ENCODE assay signal across 8 cellular contexts in the genomic region with DNA sequence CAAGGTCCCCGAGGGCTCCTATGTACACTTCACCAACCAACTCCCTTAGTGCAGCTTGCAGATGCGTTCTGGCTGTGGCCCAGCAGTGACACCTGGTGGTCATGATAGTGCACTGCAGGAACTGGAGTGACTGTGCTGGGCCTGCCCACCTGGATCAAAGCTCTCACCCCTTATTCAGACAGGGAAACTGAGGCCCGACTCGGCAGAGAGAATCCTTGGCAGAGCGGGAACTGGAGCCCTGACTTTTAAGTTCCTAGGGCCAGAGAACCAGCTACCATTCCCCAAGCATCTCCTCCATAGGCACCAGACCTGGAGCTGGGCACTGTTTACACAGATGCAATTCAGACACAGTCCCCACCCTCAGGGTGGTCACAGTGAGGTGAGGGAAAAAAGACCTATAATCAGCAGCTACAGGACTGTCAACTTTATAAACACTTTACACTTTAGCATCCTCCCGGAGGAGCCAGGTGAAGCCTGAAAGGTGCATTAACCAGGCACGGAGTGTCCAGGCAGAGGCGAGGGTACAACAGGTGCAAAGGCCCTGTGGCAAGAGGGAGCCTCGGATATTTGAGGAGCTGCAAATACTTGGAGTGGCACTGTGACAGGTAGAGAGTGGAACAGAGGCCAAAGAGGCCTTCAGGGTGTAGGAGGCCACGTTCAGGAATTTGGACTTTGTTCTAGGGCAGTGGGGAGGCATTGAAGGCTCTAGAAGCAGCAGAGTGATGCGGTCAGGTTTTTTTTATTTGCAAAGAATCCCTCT. TPM values are rescaled to one million over a fixed set of nuclear protein-coding genes. Genes with fewer than 3 reads are reported as not detected.
DNase-seq lines count a peak whose midpoint lies in the region; ATAC-seq and TF ChIP-seq lines count a peak whose summit lies in the region.

No MANE protein-coding gene starts in this region.

- no peaks in the 10 kb centered on the region for H3K79me1 ChIP-seq in mesenchymal stem cell (replicated peaks; ENCODE audit: low read length, poor library complexity, severe bottlenecking)

- H3K27ac Mint-ChIP-seq in CD14-positive monocyte: peak overlapping the region in 1 of 7 donors; percentile 4

- H3K36me3 ChIP-seq in H7 (replicated peaks; ENCODE audit: control insufficient read depth, insufficient read depth, low read length) (no peaks in the 10 kb centered on the region), mesenchymal stem cell (ENCODE audit: control insufficient read depth in 1 of 2, insufficient read depth in 2 of 2, low read depth in 1 of 2, low read length in 2 of 2) (no peaks in the 10 kb centered on the region)

- H3K27me3 ChIP-seq in H7 (ENCODE audit: control insufficient read depth, insufficient read depth, low read length): no peaks in the 10 kb centered on the region
- peaks cover 8 to 18% of the 10 kb centered on the region in 2 experiments for H3K27me3 ChIP-seq in mesenchymal stem cell (ENCODE audit: control insufficient read depth in 1 of 2, insufficient read depth in 1 of 2, low read length in 2 of 2)

- peaks cover 9% of the 10 kb centered on the region for H3K9me3 ChIP-seq in mesenchymal stem cell (ENCODE audit: control insufficient read depth, low read length)

- no peaks in the 10 kb centered on the region for H3K36me3 Mint-ChIP-seq in CD14-positive monocyte

- no peak overlapping the region for H3K23ac ChIP-seq in mesenchymal stem cell (ENCODE audit: low read length in 2 of 2)

- H3K4ac ChIP-seq in mesenchymal stem cell (ENCODE audit: low read depth in 1 of 2, low read length in 2 of 2): no peak overlapping the region

- H3K4me2 ChIP-seq in mesenchymal stem cell (ENCODE audit: low read length, poor library complexity, severe bottlenecking): no peak overlapping the region

- peak; percentile 96 for TF ChIP-seq CTCF in CD14-positive monocyte (IDR thresholded peaks at IDR 0.05)

- peak overlapping the region; percentile 39 for H4K91ac ChIP-seq in mesenchymal stem cell (ENCODE audit: low read length)

- ATAC-seq in HG02759 (IDR thresholded peaks at IDR 0.05; ENCODE audit: unreplicated experiment): no peak

- no peak overlapping the region for H3K14ac ChIP-seq in mesenchymal stem cell (ENCODE audit: low read length in 2 of 2)

- H2BK12ac ChIP-seq in mesenchymal stem cell (ENCODE audit: low read length in 2 of 2): no peak overlapping the region

- H3K18ac ChIP-seq in mesenchymal stem cell (ENCODE audit: low read depth in 1 of 2, low read length in 2 of 2): no peak overlapping the region

- peak overlapping the region; percentile 84 for H2BK15ac ChIP-seq in mesenchymal stem cell (ENCODE audit: low read depth, poor library complexity, severe bottlenecking)

- 46% methylated on average over 10 of the region's 11 CpGs for WGBS in mesenchymal stem cell

- H2AK5ac ChIP-seq in mesenchymal stem cell (ENCODE audit: low read length, severe bottlenecking): no peak overlapping the region

- peak overlapping the region; percentile 63 for H4K8ac ChIP-seq in mesenchymal stem cell (ENCODE audit: low read length)

- H2AFZ ChIP-seq in mesenchymal stem cell (ENCODE audit: low read depth, low read length): no peak overlapping the region

- peaks cover 4 to 19% (median 10%) of the 10 kb centered on the region in 7 donors for H3K9me3 Mint-ChIP-seq in CD14-positive monocyte

- no peak overlapping the region for H2BK120ac ChIP-seq in mesenchymal stem cell (ENCODE audit: low read depth, low read length)

- no peak overlapping the region for H2BK5ac ChIP-seq in mesenchymal stem cell (ENCODE audit: low read depth, low read length, poor library complexity, severe bottlenecking)

- H3K4me1 Mint-ChIP-seq in CD14-positive monocyte: no peaks in the 10 kb centered on the region

- H3K4me3 Mint-ChIP-seq in CD14-positive monocyte: no peak overlapping the region

- H3K27ac ChIP-seq in mesenchymal stem cell (ENCODE audit: low read length, poor library complexity, severe bottlenecking): no peak overlapping the region

- no peak overlapping the region for H3K9ac ChIP-seq in mesenchymal stem cell (ENCODE audit: low read length)

- H3K4me3 ChIP-seq in H7 (ENCODE audit: insufficient read depth, low read depth, low read length) (no peak overlapping the region), mesenchymal stem cell (ENCODE audit: insufficient read depth in 1 of 2, low read depth in 1 of 2, low read length in 2 of 2) (no peak overlapping the region)

- peaks cover 2% of the 10 kb centered on the region for H3K4me1 ChIP-seq in mesenchymal stem cell (ENCODE audit: control insufficient read depth, insufficient read depth, low read depth, low read length)

- intact Hi-C loops in CD14-positive monocyte (cut with micrococcal nuclease): loop anchor here (2.0 to 10.0 kb wide), 2 partner anchors 641 to 645 kb away; no protein-coding TSS in a partner anchor

- DNase-seq in CD14-positive monocyte (ENCODE audit: low spot score): no peak
- peak; percentile 88 for DNase-seq in H7
- peak; percentile 16 for DNase-seq in NCI-H345 treated with DMSO at 0.1 percent for 48 hours (lab: John Stamatoyannopoulos, UW; ENCODE audit: unreplicated experiment)
- peak; percentile 55 to 63 for DNase-seq in activated CD4-positive, alpha-beta T cell treated with anti-CD3 and anti-CD28 coated beads, Interleukin-2, amount 50 U/mL, for 4 hours
- peak; percentile 83 for DNase-seq in ecto neural progenitor cell (ENCODE audit: low spot score)
- DNase-seq in mesenchymal stem cell: peak; percentile 62
- peak; percentile 47 for DNase-seq in stimulated activated CD8-positive, alpha-beta memory T cell treated with anti-CD3 and anti-CD28 coated beads, Interleukin-4, amount 100 ng/mL, for 24 hours (ENCODE audit: low read depth)

- peaks cover 0 to 4% (median 0%) of the 10 kb centered on the region in 3 donors for H3K27me3 Mint-ChIP-seq in CD14-positive monocyte (ENCODE audit: low read depth in 3 of 3)

RNA-seq across cellular contexts. Expression of a gene that starts 22.0 kb away (rescaled TPM):
- polyA plus RNA-seq in CD14-positive monocyte: 1 to 10 TPM; 4.0 to 4.8 TPM
- total RNA-seq in H7 (2014; rRNA removed; shearing (Covaris generic)): 71.6 and 76.3 TPM in 2 replicates
- polyA plus RNA-seq in mesenchymal stem cell (2013, experiment 1 of 2): 22.5 TPM
- 22.7 TPM for polyA plus RNA-seq in mesenchymal stem cell (2013, experiment 2 of 2)

RNA-seq across cellular contexts. Expression of a gene that starts 22.3 kb away (rescaled TPM):
- polyA plus RNA-seq in CD14-positive monocyte: 100 to 1,000 TPM in 1 of 2 donors, 10 to 100 TPM in 1; 81.2 to 136 TPM
- 226 and 229 TPM in 2 replicates for total RNA-seq in H7 (2014; rRNA removed; shearing (Covaris generic))
- polyA plus RNA-seq in mesenchymal stem cell (2013, experiment 1 of 2): 174 TPM
- polyA plus RNA-seq in mesenchymal stem cell (2013, experiment 2 of 2): 172 TPM

RNA-seq across cellular contexts. Expression of a gene that starts 40.1 kb away (rescaled TPM):
- not detected for polyA plus RNA-seq in CD14-positive monocyte
- total RNA-seq in H7 (2014; rRNA removed; shearing (Covaris generic)): 4.5 and 5.6 TPM in 2 replicates
- polyA plus RNA-seq in mesenchymal stem cell (2013, experiment 1 of 2): 8.9 TPM
- 9.0 TPM for polyA plus RNA-seq in mesenchymal stem cell (2013, experiment 2 of 2)
